In the genomic region with DNA sequence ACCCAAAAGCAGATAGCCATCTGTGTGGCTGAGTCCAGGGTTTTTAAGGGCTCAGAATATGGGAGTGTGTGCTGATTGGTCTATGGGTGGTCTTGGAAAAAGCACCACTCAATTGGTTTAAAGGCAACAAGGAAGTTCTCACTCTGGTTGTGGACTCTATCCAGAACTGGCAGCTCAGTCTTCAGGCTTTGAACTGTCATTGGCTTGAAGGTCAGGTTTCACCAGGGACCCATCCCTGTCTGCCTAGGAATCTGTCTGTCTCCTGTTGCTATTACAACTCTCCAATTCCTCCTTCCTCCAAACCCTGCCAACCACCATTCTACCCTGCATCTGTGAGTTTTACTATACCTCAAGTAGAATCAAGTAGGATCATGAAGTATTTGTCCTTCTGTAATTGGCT, we compare ENCODE assay signal across 1 cellular context.
TF ChIP-seq lines count a peak whose summit lies in the region.

No MANE protein-coding gene starts in this region.

TF ChIP-seq in H1, 55 proteins besides CTCF, POLR2A, EP300 and RAD21 (continued from another document):
- no peak for TF ChIP-seq CHD1 (IDR thresholded peaks at IDR 0.05; ENCODE audit: low read depth, low read length)
- TF ChIP-seq SP4 (IDR thresholded peaks at IDR 0.05; ENCODE audit: low read length), result no peak
- no peak for TF ChIP-seq JUN (IDR thresholded peaks at IDR 0.05; ENCODE audit: low read depth, low read length)
- TF ChIP-seq CEBPB (IDR thresholded peaks at IDR 0.05; ENCODE audit: low read depth, low read length), result no peak
